Comparison of ENCODE assay signal across 15 cellular contexts in genomic region chr19:39193785-39194184, GRCh38. TPM values are rescaled to one million over a fixed set of nuclear protein-coding genes. Genes with fewer than 3 reads are reported as not detected.
DNase-seq lines count a peak whose midpoint lies in the region; ATAC-seq and TF ChIP-seq lines count a peak whose summit lies in the region.
"Had no signal": no experiment of that assay in that cellular context is flagged by ENCODE, and none has a peak within 500 bp of the region (broad histone marks: within the 10 kb centered on the region; RNA-seq: fewer than 3 reads in every experiment).

No MANE protein-coding gene starts in this region.

- H3K4me3 ChIP-seq in duodenal mucosa (ENCODE audit: low read depth in 1 of 2, low read length in 2 of 2), result no peak overlapping the region
- H3K4me3 ChIP-seq in right lobe of liver, result no peak overlapping the region
- H3K4me3 ChIP-seq: BLaER1 treated with 17β-estradiol and CSF1 and Interleukin-3, amounts not matched to agents 10 nM and 100 nM had no signal

- H3K27me3 Mint-ChIP-seq in stimulated activated naive B cell treated with anti-CD40 and anti-IgM and Interleukin-4, amounts not matched to agents 10 μg/mL and 1 μg/mL and 100 μg/mL, for 72 hours, result peaks cover 49 to 60% of the 10 kb centered on the region in 2 donors
- peaks cover 84% of the 10 kb centered on the region for H3K27me3 Mint-ChIP-seq in stimulated activated memory B cell treated with anti-CD40 and anti-IgM and Interleukin-4, amounts not matched to agents 10 μg/mL and 1 μg/mL and 100 μg/mL, for 72 hours

- no peak for TF ChIP-seq POLR2A in right lobe of liver (IDR thresholded peaks at IDR 0.05)

- peak in 3 of 4 donors; percentile 27 to 72 (median 38) for ATAC-seq in right lobe of liver
- ATAC-seq in stimulated activated naive B cell treated with anti-CD40 and anti-IgM and Interleukin-4, amounts not matched to agents 10 μg/mL and 1 μg/mL and 100 μg/mL, for 72 hours (replicated peaks), result no peak
- ATAC-seq in stimulated activated memory B cell treated with anti-CD40 and anti-IgM and Interleukin-4, amounts not matched to agents 10 μg/mL and 1 μg/mL and 100 μg/mL, for 72 hours, result no peak

- H3K27ac Mint-ChIP-seq in stimulated activated naive B cell treated with anti-CD40 and anti-IgM and Interleukin-4, amounts not matched to agents 10 μg/mL and 1 μg/mL and 100 μg/mL, for 72 hours, result peak overlapping the region; percentile 65
- H3K27ac Mint-ChIP-seq in stimulated activated memory B cell treated with anti-CD40 and anti-IgM and Interleukin-4, amounts not matched to agents 10 μg/mL and 1 μg/mL and 100 μg/mL, for 72 hours, result no peak overlapping the region
- H3K27ac Mint-ChIP-seq: activated CD4-positive, alpha-beta memory T cell treated with anti-CD3 and anti-CD28 coated beads for 36 hours had no signal

- H3K36me3 ChIP-seq in duodenal mucosa (ENCODE audit: control insufficient read depth in 1 of 2, insufficient read depth in 2 of 2, low read length in 2 of 2) (no peaks in the 10 kb centered on the region), right lobe of liver (no peaks in the 10 kb centered on the region)
- H3K36me3 ChIP-seq: BLaER1 treated with 17β-estradiol and CSF1 and Interleukin-3, amounts not matched to agents 10 nM and 100 nM had no signal

- DNase-seq in HT-29 (ENCODE audit: low spot score), result peak; percentile 42
- peak in 1 of 3 donors; percentile 71 for DNase-seq in right lobe of liver
- DNase-seq in stimulated activated naive B cell treated with anti-CD40 and anti-IgM and Interleukin-4, amounts not matched to agents 10 μg/mL and 1 μg/mL and 100 μg/mL, for 72 hours, result no peak
- no peak for DNase-seq in dermis blood vessel endothelial cell
- DNase-seq in activated T-cell treated with anti-CD3 and anti-CD28 coated beads for 4 hours, result no peak
- DNase-seq: activated CD4-positive, alpha-beta memory T cell treated with anti-CD3 and anti-CD28 coated beads for 36 hours; central memory CD4-positive, alpha-beta T cell; DMS79; immature natural killer cell; NCI-H187 treated with DMSO at 0.1 percent for 48 hours; NCI-H510A treated with DMSO at 0.1 percent for 48 hours; posterior cingulate gyrus had no signal

- no peak for TF ChIP-seq CTCF in right lobe of liver (IDR thresholded peaks at IDR 0.05)

- H3K27ac ChIP-seq in duodenal mucosa (ENCODE audit: low read depth, low read length) (peak overlapping the region; percentile 44), right lobe of liver (no peak overlapping the region)
- H3K27ac ChIP-seq: BLaER1 treated with 17β-estradiol and CSF1 and Interleukin-3, amounts not matched to agents 10 nM and 100 nM had no signal

- no peaks in the 10 kb centered on the region for H3K9me3 Mint-ChIP-seq in stimulated activated naive B cell treated with anti-CD40 and anti-IgM and Interleukin-4, amounts not matched to agents 10 μg/mL and 1 μg/mL and 100 μg/mL, for 72 hours
- H3K9me3 Mint-ChIP-seq in stimulated activated memory B cell treated with anti-CD40 and anti-IgM and Interleukin-4, amounts not matched to agents 10 μg/mL and 1 μg/mL and 100 μg/mL, for 72 hours, result no peaks in the 10 kb centered on the region
- H3K9me3 Mint-ChIP-seq: activated CD4-positive, alpha-beta memory T cell treated with anti-CD3 and anti-CD28 coated beads for 36 hours had no signal

- H3K36me3 Mint-ChIP-seq in stimulated activated naive B cell treated with anti-CD40 and anti-IgM and Interleukin-4, amounts not matched to agents 10 μg/mL and 1 μg/mL and 100 μg/mL, for 72 hours, result no peaks in the 10 kb centered on the region
- no peaks in the 10 kb centered on the region for H3K36me3 Mint-ChIP-seq in stimulated activated memory B cell treated with anti-CD40 and anti-IgM and Interleukin-4, amounts not matched to agents 10 μg/mL and 1 μg/mL and 100 μg/mL, for 72 hours
- H3K36me3 Mint-ChIP-seq: activated CD4-positive, alpha-beta memory T cell treated with anti-CD3 and anti-CD28 coated beads for 36 hours had no signal

- peaks cover 9 to 23% of the 10 kb centered on the region in 2 donors for H3K4me1 Mint-ChIP-seq in stimulated activated naive B cell treated with anti-CD40 and anti-IgM and Interleukin-4, amounts not matched to agents 10 μg/mL and 1 μg/mL and 100 μg/mL, for 72 hours
- peaks cover 26% of the 10 kb centered on the region for H3K4me1 Mint-ChIP-seq in stimulated activated memory B cell treated with anti-CD40 and anti-IgM and Interleukin-4, amounts not matched to agents 10 μg/mL and 1 μg/mL and 100 μg/mL, for 72 hours

- intact Hi-C loops in right lobe of liver (cut with DNase I), result no loop called here

- H3K27me3 ChIP-seq in duodenal mucosa (ENCODE audit: control insufficient read depth in 1 of 2, insufficient read depth in 2 of 2, low read length in 2 of 2), result peaks cover 29 to 36% of the 10 kb centered on the region in 2 donors
- H3K27me3 ChIP-seq in right lobe of liver, result peaks cover 5 to 9% of the 10 kb centered on the region in 2 donors

- no peaks in the 10 kb centered on the region for H3K9me3 ChIP-seq in duodenal mucosa (ENCODE audit: control insufficient read depth in 1 of 2, low read length in 2 of 2)
- H3K9me3 ChIP-seq in right lobe of liver, result no peaks in the 10 kb centered on the region
- H3K9me3 ChIP-seq: BLaER1 treated with 17β-estradiol and CSF1 and Interleukin-3, amounts not matched to agents 10 nM and 100 nM had no signal

- no peak overlapping the region for H3K4me3 Mint-ChIP-seq in stimulated activated naive B cell treated with anti-CD40 and anti-IgM and Interleukin-4, amounts not matched to agents 10 μg/mL and 1 μg/mL and 100 μg/mL, for 72 hours
- H3K4me3 Mint-ChIP-seq in stimulated activated memory B cell treated with anti-CD40 and anti-IgM and Interleukin-4, amounts not matched to agents 10 μg/mL and 1 μg/mL and 100 μg/mL, for 72 hours, result no peak overlapping the region
- H3K4me3 Mint-ChIP-seq: activated CD4-positive, alpha-beta memory T cell treated with anti-CD3 and anti-CD28 coated beads for 36 hours; immature natural killer cell had no signal

- no peak overlapping the region for H3K9ac ChIP-seq in duodenal mucosa (ENCODE audit: low read depth in 1 of 2, low read length in 2 of 2)
- H3K9ac ChIP-seq: BLaER1 treated with 17β-estradiol and CSF1 and Interleukin-3, amounts not matched to agents 10 nM and 100 nM had no signal

- WGBS in right lobe of liver (ENCODE audit: insufficient coverage, low coverage, low lambda C conversion rate, missing lambda C conversion rate), result 0% methylated on average over 2 of the region's 9 CpGs

- H3K4me1 ChIP-seq in duodenal mucosa (ENCODE audit: control insufficient read depth in 1 of 2, insufficient read depth in 2 of 2, low read length in 2 of 2), result peaks cover 19 to 23% of the 10 kb centered on the region in 2 donors
- H3K4me1 ChIP-seq in right lobe of liver, result peaks cover 0 to 4% (median 0%) of the 10 kb centered on the region in 4 donors

RNA-seq across cellular contexts. Expression of gene NCCRP1, which starts 3.0 kb away (rescaled TPM):
- total RNA-seq in HT-29 (2014; rRNA removed; shearing (Covaris generic)), result 0.31 TPM in 1 of 2 replicates, not detected in the other
- total RNA-seq in right lobe of liver, result not detected
- total RNA-seq in dermis blood vessel endothelial cell, result not detected in 2 replicates
- total RNA-seq: activated CD4-positive, alpha-beta memory T cell treated with anti-CD3 and anti-CD28 coated beads for 36 hours had no signal

RNA-seq across cellular contexts. Expression of gene SYCN, which starts 10.3 kb away (rescaled TPM):
- total RNA-seq in HT-29 (2014; rRNA removed; shearing (Covaris generic)), result not detected in 2 replicates
- total RNA-seq in right lobe of liver (not detected), dermis blood vessel endothelial cell (not detected in 2 replicates)
- total RNA-seq: activated CD4-positive, alpha-beta memory T cell treated with anti-CD3 and anti-CD28 coated beads for 36 hours had no signal

RNA-seq across cellular contexts. Expression of gene IFNL3, which starts 51.0 kb away (rescaled TPM):
- total RNA-seq in HT-29 (2014; rRNA removed; shearing (Covaris generic)), result not detected in 2 replicates
- total RNA-seq in right lobe of liver, result not detected
- not detected in 2 replicates for total RNA-seq in dermis blood vessel endothelial cell

RNA-seq across cellular contexts. Expression of gene IFNL4, which starts 54.9 kb away (rescaled TPM):
- total RNA-seq in HT-29 (2014; rRNA removed; shearing (Covaris generic)), result not detected in 2 replicates
- total RNA-seq in right lobe of liver, result not detected
- 0.05 TPM in 1 of 2 replicates, not detected in the other for total RNA-seq in dermis blood vessel endothelial cell
- total RNA-seq: activated CD4-positive, alpha-beta memory T cell treated with anti-CD3 and anti-CD28 coated beads for 36 hours had no signal

Comparison
In these comparisons a context has a peak if more than half of its experiments do, and no peak if none do; other contexts are left out.
1. ATAC-seq: peak in right lobe of liver (3 of 4); none in stimulated activated naive B cell treated with anti-CD40 and anti-IgM and Interleukin-4, amounts not matched to agents 10 μg/mL and 1 μg/mL and 100 μg/mL, for 72 hours (0 of 2) and stimulated activated memory B cell treated with anti-CD40 and anti-IgM and Interleukin-4, amounts not matched to agents 10 μg/mL and 1 μg/mL and 100 μg/mL, for 72 hours (single experiment).